ENCODE assay signal across 29 cellular contexts in the genomic region with DNA sequence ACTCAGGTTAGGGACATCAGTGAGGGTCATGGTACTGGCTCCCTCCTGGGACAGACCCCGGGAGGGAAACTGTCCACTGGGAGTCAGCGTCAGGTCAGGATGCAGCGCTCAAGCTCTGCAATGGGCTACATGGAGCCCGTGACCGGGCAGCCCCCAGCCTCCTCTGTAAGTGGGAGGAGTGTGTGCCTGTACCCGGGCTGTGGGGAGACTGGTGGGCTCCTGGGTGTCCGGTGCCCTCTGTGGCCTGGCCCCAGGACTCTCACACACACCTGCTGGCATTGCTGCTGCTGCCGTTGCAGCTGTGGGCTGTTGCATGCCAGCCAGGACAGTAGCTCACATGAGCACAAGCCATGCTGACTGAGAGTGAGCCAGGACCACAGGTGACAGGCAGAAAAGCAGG.
"Had no signal": no experiment of that assay in that cellular context is flagged by ENCODE, and none has a peak within 500 bp of the region (broad histone marks: within the 10 kb centered on the region; RNA-seq: fewer than 3 reads in every experiment).

No MANE protein-coding gene starts in this region.

- H2AFZ ChIP-seq: hepatocyte had no signal

- DNase-seq: central memory CD4-positive, alpha-beta T cell; colonic mucosa; effector CD8-positive, alpha-beta T cell; endodermal cell; foreskin fibroblast; gastrocnemius medialis; head of caudate nucleus; immature natural killer cell; islet precursor cell; mammary epithelial cell; mesendoderm; natural killer cell; stimulated activated CD4-positive, alpha-beta T cell treated with anti-CD3 and anti-CD28 coated beads, Interleukin-2, amount 100 ng/mL, for 24 hours; stimulated activated CD4-positive, alpha-beta T cell treated with anti-CD3 and anti-CD28 coated beads, Interleukin-4, amount 100 ng/mL, for 24 hours; stimulated activated naive CD8-positive, alpha-beta T cell treated with anti-CD3 and anti-CD28 coated beads, Interleukin-15, Interleukin-2, amounts not matched to agents 100 U/mL and 50 U/mL, for 24 hours; substantia nigra; testis; uterus had no signal

- H3K4me3 ChIP-seq: colonic mucosa, gastrocnemius medialis, hepatocyte, pancreas, smooth muscle cell, testis, tibial artery, upper lobe of left lung, uterus had no signal

- ATAC-seq: esophagus mucosa; gastrocnemius medialis; left lobe of liver; natural killer cell; pancreas; sciatic nerve; stimulated activated memory B cell treated with anti-CD40 and anti-IgM and Interleukin-4, amounts not matched to agents 10 μg/mL and 1 μg/mL and 100 μg/mL, for 72 hours; stimulated activated naive CD8-positive, alpha-beta T cell treated with anti-CD3 and anti-CD28 coated beads, Interleukin-15, Interleukin-2, amounts not matched to agents 100 U/mL and 50 U/mL, for 24 hours had no signal

- H3K27me3 ChIP-seq: colonic mucosa, hepatocyte, neutrophil, pancreas, testis, upper lobe of left lung, uterus had no signal

- H3K36me3 ChIP-seq: colonic mucosa, gastrocnemius medialis, neutrophil, pancreas, tibial artery, upper lobe of left lung, uterus had no signal

- H3K4me1 ChIP-seq: colonic mucosa, gastrocnemius medialis, pancreas, testis, tibial artery, upper lobe of left lung, uterus had no signal

- H3K4me2 ChIP-seq: hepatocyte, smooth muscle cell had no signal

- H3K9me3 ChIP-seq: colonic mucosa, gastrocnemius medialis, neutrophil, pancreas, testis, tibial artery, upper lobe of left lung, uterus had no signal

- H3K27ac ChIP-seq: colonic mucosa, epithelial cell of prostate, gastrocnemius medialis, hepatocyte, neutrophil, pancreas, testis, tibial artery, upper lobe of left lung, uterus had no signal
